Comparison of ENCODE assay signal across 28 cellular contexts in the genomic region with DNA sequence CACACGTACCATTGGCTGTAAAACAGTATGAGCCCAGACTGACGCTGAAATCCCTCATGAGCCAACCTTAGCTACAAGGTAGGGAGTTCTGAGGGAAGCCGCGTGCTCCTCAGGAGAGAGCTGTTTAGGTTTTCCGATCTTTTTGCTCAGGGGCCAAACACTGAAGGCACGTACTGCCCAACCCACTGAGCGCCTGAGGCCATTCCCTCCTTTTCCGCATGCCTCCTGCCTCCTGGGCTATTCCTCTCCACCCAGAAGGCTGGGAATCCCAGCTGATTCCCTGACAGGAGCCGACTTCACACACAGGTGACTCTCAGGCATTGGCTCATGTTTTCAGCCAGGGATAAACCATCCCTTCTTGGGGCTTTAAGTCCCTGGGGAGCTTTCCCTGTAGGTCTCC.
"Had no signal": no experiment of that assay in that cellular context is flagged by ENCODE, and none has a peak within 500 bp of the region (broad histone marks: within the 10 kb centered on the region; RNA-seq: fewer than 3 reads in every experiment).

No MANE protein-coding gene starts in this region.

- H2AFZ ChIP-seq: hepatocyte, parathyroid adenoma had no signal

- H3K4me3 Mint-ChIP-seq: mesothelial cell of epicardium; nephron; neural crest cell; stimulated activated naive CD8-positive, alpha-beta T cell treated with anti-CD3 and anti-CD28 coated beads, Interleukin-15, Interleukin-2, amounts not matched to agents 100 ng/mL and 50 ng/mL, for 24 hours; type B pancreatic cell had no signal

- ATAC-seq: heart right ventricle, right lobe of liver had no signal

- DNase-seq: heart right ventricle; islet precursor cell; left ventricle myocardium inferior; mesendoderm; naive B cell; occipital lobe; right lobe of liver; stimulated activated CD4-positive, alpha-beta T cell treated with anti-CD3 and anti-CD28 coated beads, Interleukin-1b, Interleukin-23, amount 100 ng/mL, for 48 hours; stimulated activated CD4-positive, alpha-beta T cell treated with anti-CD3 and anti-CD28 coated beads, Interleukin-2, amount 100 ng/mL, for 48 hours; stimulated activated CD4-positive, alpha-beta T cell treated with anti-CD3 and anti-CD28 coated beads, Interleukin-4, amount 100 ng/mL, for 4 hours; stimulated activated CD8-positive, alpha-beta memory T cell treated with anti-CD3 and anti-CD28 coated beads, Interleukin-4, amount 100 ng/mL, for 48 hours; stimulated activated naive CD4-positive, alpha-beta T cell; tibial artery; uterus had no signal

- H3K27me3 Mint-ChIP-seq: naive B cell; stimulated activated naive CD8-positive, alpha-beta T cell treated with anti-CD3 and anti-CD28 coated beads, Interleukin-15, Interleukin-2, amounts not matched to agents 100 ng/mL and 50 ng/mL, for 24 hours had no signal

- H3K9ac ChIP-seq: parathyroid adenoma had no signal

- H3K9me3 ChIP-seq: heart right ventricle, left ventricle myocardium inferior, neutrophil, right atrium auricular region, right lobe of liver, suprapubic skin, thoracic aorta, tibial artery, uterus had no signal

- H3K36me3 ChIP-seq: neutrophil, right atrium auricular region, right lobe of liver, thoracic aorta, tibial artery, uterus had no signal

- H3K27ac ChIP-seq: heart right ventricle, hepatocyte, left ventricle myocardium inferior, neutrophil, parathyroid adenoma, right atrium auricular region, right lobe of liver, suprapubic skin, thoracic aorta, tibial artery, uterus had no signal

- H3K27me3 ChIP-seq: hepatocyte, neutrophil, right atrium auricular region, right lobe of liver, uterus had no signal

- H3K27ac Mint-ChIP-seq: mesothelial cell of epicardium; nephron; progenitor cell of endocrine pancreas; stimulated activated naive CD8-positive, alpha-beta T cell treated with anti-CD3 and anti-CD28 coated beads, Interleukin-15, Interleukin-2, amounts not matched to agents 100 ng/mL and 50 ng/mL, for 24 hours; type B pancreatic cell had no signal

- H3K4me2 ChIP-seq: hepatocyte, smooth muscle cell had no signal

- H3K36me3 Mint-ChIP-seq: mesothelial cell of epicardium, type B pancreatic cell had no signal

- H3K4me1 Mint-ChIP-seq: mesothelial cell of epicardium, nephron had no signal

- H3K9me3 Mint-ChIP-seq: mesothelial cell of epicardium; naive B cell; nephron; neural crest cell; stimulated activated naive CD8-positive, alpha-beta T cell treated with anti-CD3 and anti-CD28 coated beads, Interleukin-15, Interleukin-2, amounts not matched to agents 100 ng/mL and 50 ng/mL, for 24 hours; type B pancreatic cell had no signal

- H3K4me1 ChIP-seq: left ventricle myocardium inferior, parathyroid adenoma, right atrium auricular region, right lobe of liver, suprapubic skin, tibial artery, uterus had no signal

- H3K4me3 ChIP-seq: heart right ventricle, hepatocyte, left ventricle myocardium inferior, lung, right atrium auricular region, right lobe of liver, smooth muscle cell, suprapubic skin, thoracic aorta, tibial artery, uterus had no signal
